ENCODE assay signal across 25 cellular contexts in genomic region chr5:43973908-43974307, GRCh38.
"Had no signal": no experiment of that assay in that cellular context is flagged by ENCODE, and none has a peak within 500 bp of the region (broad histone marks: within the 10 kb centered on the region; RNA-seq: fewer than 3 reads in every experiment).

No MANE protein-coding gene starts in this region.

- H3K36me3 Mint-ChIP-seq: immature natural killer cell, mesothelial cell of epicardium, naive B cell had no signal

- H3K4me3 Mint-ChIP-seq: immature natural killer cell, mesothelial cell of epicardium, naive B cell had no signal

- H3K4me1 Mint-ChIP-seq: immature natural killer cell, mesothelial cell of epicardium, naive B cell had no signal

- H3K27me3 Mint-ChIP-seq: naive B cell had no signal

- ATAC-seq: foreskin keratinocyte, heart left ventricle, left colon, left lung, left ventricle myocardium superior, lower lobe of right lung, mucosa of descending colon had no signal

- H3K27me3 ChIP-seq: dorsolateral prefrontal cortex, esophagus muscularis mucosa, foreskin keratinocyte, gastroesophageal sphincter, heart left ventricle, hepatocyte, left lung had no signal

- H3K36me3 ChIP-seq: esophagus muscularis mucosa, gastroesophageal sphincter, heart left ventricle, left lung, lower lobe of right lung had no signal

- H3K9me3 ChIP-seq: esophagus muscularis mucosa, lower lobe of right lung had no signal

- H3K4me2 ChIP-seq: hepatocyte had no signal

- H3K27ac Mint-ChIP-seq: immature natural killer cell, mesothelial cell of epicardium, naive B cell had no signal

- FAIRE-seq: colon, endothelial cell of umbilical vein, frontal cortex, kidney had no signal

- DNase-seq: dermis blood vessel endothelial cell; dorsolateral prefrontal cortex; effector CD4-positive, alpha-beta T cell; effector memory CD4-positive, alpha-beta T cell; heart left ventricle; hypothalamus; immature natural killer cell; islet precursor cell; kidney; kidney glomerular epithelial cell; left colon; left lung; left ventricle myocardium superior; lower lobe of right lung; mucosa of descending colon; naive B cell had no signal

- H3K4me1 ChIP-seq: esophagus muscularis mucosa, foreskin keratinocyte, gastroesophageal sphincter, heart left ventricle, left lung, lower lobe of right lung had no signal

- H3K4me3 ChIP-seq: coronary artery, dorsolateral prefrontal cortex, esophagus muscularis mucosa, gastroesophageal sphincter, heart left ventricle, hepatocyte, left lung, lower lobe of right lung, mucosa of descending colon had no signal

- H3K27ac ChIP-seq: coronary artery, dorsolateral prefrontal cortex, esophagus muscularis mucosa, foreskin keratinocyte, gastroesophageal sphincter, heart left ventricle, hepatocyte, left lung, lower lobe of right lung had no signal
